ENCODE assay signal across 25 cellular contexts in the genomic region with DNA sequence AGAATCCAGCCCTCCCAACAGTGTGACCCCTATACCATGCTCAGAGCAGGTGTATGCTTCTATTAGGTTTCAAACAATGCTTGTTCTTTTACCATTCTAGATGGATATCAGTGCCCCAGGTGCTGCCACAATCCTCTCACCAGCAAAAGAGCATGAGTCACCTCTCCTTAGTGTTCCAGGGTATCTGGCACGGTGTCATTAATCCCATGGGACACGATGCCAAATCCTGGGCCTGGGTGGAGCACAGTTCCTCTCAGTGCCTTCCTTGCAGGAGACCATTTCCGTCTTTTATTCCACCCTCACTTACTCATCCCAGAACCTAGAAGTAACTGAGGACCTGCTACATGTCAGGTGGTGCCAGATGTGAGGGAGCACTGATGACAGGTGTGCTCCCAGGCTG. TPM values are rescaled to one million over a fixed set of nuclear protein-coding genes. Genes with fewer than 3 reads are reported as not detected.
DNase-seq lines count a peak whose midpoint lies in the region; ATAC-seq and TF ChIP-seq lines count a peak whose summit lies in the region.
"Had no signal": no experiment of that assay in that cellular context is flagged by ENCODE, and none has a peak within 500 bp of the region (broad histone marks: within the 10 kb centered on the region; RNA-seq: fewer than 3 reads in every experiment).

No MANE protein-coding gene starts in this region.

- no peaks in the 10 kb centered on the region for H3K36me3 Mint-ChIP-seq in activated CD8-positive, alpha-beta memory T cell treated with anti-CD3 and anti-CD28 coated beads, Interleukin-2, amount 10 ng/mL, durations not matched to agents 7 days and 5 days
- H3K36me3 Mint-ChIP-seq: CD4-positive, CD25-positive, alpha-beta regulatory T cell had no signal

- no peak overlapping the region for H3K27ac ChIP-seq in PC-9
- H3K27ac ChIP-seq: tibial nerve had no signal

- no peaks in the 10 kb centered on the region for H3K9me2 ChIP-seq in PC-9 (ENCODE audit: insufficient read depth)

- no peaks in the 10 kb centered on the region for H3K4me1 Mint-ChIP-seq in activated CD8-positive, alpha-beta memory T cell treated with anti-CD3 and anti-CD28 coated beads, Interleukin-2, amount 10 ng/mL, durations not matched to agents 7 days and 5 days
- H3K4me1 Mint-ChIP-seq: activated B cell treated with CpG ODN at 0.5 μM for 24 hours had no signal

- ATAC-seq in activated CD8-positive, alpha-beta memory T cell treated with anti-CD3 and anti-CD28 coated beads, Interleukin-2, amount 10 ng/mL, durations not matched to agents 7 days and 5 days, result no peak
- no peak for ATAC-seq in GM18907 (IDR thresholded peaks at IDR 0.05; ENCODE audit: unreplicated experiment)
- ATAC-seq in GM21825 (IDR thresholded peaks at IDR 0.05; ENCODE audit: unreplicated experiment), result no peak
- ATAC-seq: left lobe of liver, sciatic nerve had no signal

- TF ChIP-seq CTCF in PC-9 (conservative IDR thresholded peaks at IDR 0.05) (no peak), kidney epithelial cell (IDR thresholded peaks at IDR 0.05; ENCODE audit: insufficient read depth, low read length, poor library complexity, severe bottlenecking) (no peak)

- H3K4me1 ChIP-seq in PC-9 (replicated peaks; ENCODE audit: insufficient read depth), result peaks cover 5% of the 10 kb centered on the region; the same call in 1 of the 2 replicates
- H3K4me1 ChIP-seq: tibial nerve had no signal

- H3F3A ChIP-seq in PC-9 (ENCODE audit: insufficient read depth, low read depth), result no peaks in the 10 kb centered on the region

- H3K4me3 ChIP-seq in PC-9 (no peak overlapping the region), kidney epithelial cell (ENCODE audit: low read depth, low read length) (no peak overlapping the region)
- H3K4me3 ChIP-seq: HAP-1, tibial nerve had no signal

- intact Hi-C loops in PC-9 (cut with micrococcal nuclease; ENCODE audit: unreplicated experiment), result no loop called here

- H3K4me3 Mint-ChIP-seq in activated CD8-positive, alpha-beta memory T cell treated with anti-CD3 and anti-CD28 coated beads, Interleukin-2, amount 10 ng/mL, durations not matched to agents 7 days and 5 days, result no peak overlapping the region
- H3K4me3 Mint-ChIP-seq: activated B cell treated with CpG ODN at 0.5 μM for 24 hours; CD4-positive, CD25-positive, alpha-beta regulatory T cell had no signal

- DNase-seq in activated CD8-positive, alpha-beta memory T cell treated with anti-CD3 and anti-CD28 coated beads, Interleukin-2, amount 50 U/mL, for 48 hours, result peak; percentile 37
- no peak for DNase-seq in activated CD8-positive, alpha-beta memory T cell treated with anti-CD3 and anti-CD28 coated beads, Interleukin-2, amount 10 ng/mL, durations not matched to agents 7 days and 5 days
- DNase-seq in PC-9, result peak; percentile 66 to 68
- peak; percentile 1 for DNase-seq in kidney epithelial cell (ENCODE audit: low read depth)
- no peak for DNase-seq in T1000 (lab: John Stamatoyannopoulos, UW)
- DNase-seq in effector CD4-positive, alpha-beta T cell, result no peak
- DNase-seq: activated B cell treated with CpG ODN at 0.5 μM for 24 hours; CD4-positive, CD25-positive, alpha-beta regulatory T cell; EL; erythroblast; KBM-7; NCI-H1092; SIG-M5; stimulated activated naive CD4-positive, alpha-beta T cell treated with Interleukin-2 at 50 U/mL for 16 hours had no signal

- H3K27ac Mint-ChIP-seq in activated CD8-positive, alpha-beta memory T cell treated with anti-CD3 and anti-CD28 coated beads, Interleukin-2, amount 10 ng/mL, durations not matched to agents 7 days and 5 days, result no peak overlapping the region
- H3K27ac Mint-ChIP-seq: activated B cell treated with CpG ODN at 0.5 μM for 24 hours; activated T-helper 2 cell treated with anti-CD3 and anti-CD28 coated beads, Interferon-gamma antibody, Interleukin-2, Interleukin-4, amounts not matched to agents 10 μg/mL and 5 μg/mL and 100 μg/mL, durations not matched to agents 14 hours and 24 hours and 36 hours; CD4-positive, CD25-positive, alpha-beta regulatory T cell had no signal

- POLR2A ChIA-PET in PC-9 (lab: Charles Lee; ENCODE audit: unreplicated experiment), result no interaction called here

- H3K9me3 ChIP-seq in PC-9 (ENCODE audit: insufficient read depth, low read depth), result no peaks in the 10 kb centered on the region
- H3K9me3 ChIP-seq: HAP-1 had no signal

- BruUV-seq in PC-9 (replicated peaks; lab: Mats Ljungman, UMichigan), result no TSS peak

- H3K27me3 Mint-ChIP-seq in activated CD8-positive, alpha-beta memory T cell treated with anti-CD3 and anti-CD28 coated beads, Interleukin-2, amount 10 ng/mL, durations not matched to agents 7 days and 5 days, result peaks cover 17% of the 10 kb centered on the region

- no peaks in the 10 kb centered on the region for H3K79me2 ChIP-seq in PC-9 (ENCODE audit: low read depth)

- H3K36me3 ChIP-seq in PC-9 (ENCODE audit: low read depth), result no peaks in the 10 kb centered on the region
- H3K36me3 ChIP-seq in kidney epithelial cell (ENCODE audit: control insufficient read depth, insufficient read depth, low read length), result no peaks in the 10 kb centered on the region
- H3K36me3 ChIP-seq: HAP-1, tibial nerve had no signal

- H2AFZ ChIP-seq in PC-9, result no peak overlapping the region

- H3K9me3 Mint-ChIP-seq in activated CD8-positive, alpha-beta memory T cell treated with anti-CD3 and anti-CD28 coated beads, Interleukin-2, amount 10 ng/mL, durations not matched to agents 7 days and 5 days (ENCODE audit: low read depth), result peaks cover 2% of the 10 kb centered on the region

- no peaks in the 10 kb centered on the region for H3K27me3 ChIP-seq in PC-9 (ENCODE audit: insufficient read depth, low read depth)
- no peaks in the 10 kb centered on the region for H3K27me3 ChIP-seq in kidney epithelial cell (ENCODE audit: control insufficient read depth, insufficient read depth, low read length)
- H3K27me3 ChIP-seq: tibial nerve had no signal

- H4K20me1 ChIP-seq in PC-9 (ENCODE audit: insufficient read depth), result no peaks in the 10 kb centered on the region

- H3K4me2 ChIP-seq in PC-9, result no peak overlapping the region; the same call in 1 of the 2 replicates

- CTCF ChIA-PET in activated CD8-positive, alpha-beta memory T cell treated with anti-CD3 and anti-CD28 coated beads, Interleukin-2, amount 10 ng/mL, durations not matched to agents 7 days and 5 days (lab: Charles Lee), result no interaction called here
- CTCF ChIA-PET in PC-9 (lab: Charles Lee), result no interaction called here

RNA-seq across cellular contexts. Expression of gene OR13J1, which starts 1.3 kb away (rescaled TPM):
- not detected for total RNA-seq in activated CD8-positive, alpha-beta memory T cell treated with anti-CD3 and anti-CD28 coated beads, Interleukin-2, amount 10 ng/mL, durations not matched to agents 7 days and 5 days
- total RNA-seq in PC-9 (2021), result not detected in 2 replicates
- total RNA-seq in kidney epithelial cell, result not detected in 2 replicates
- total RNA-seq: activated B cell treated with CpG ODN at 0.5 μM for 24 hours; activated T-helper 2 cell treated with anti-CD3 and anti-CD28 coated beads, Interferon-gamma antibody, Interleukin-2, Interleukin-4, amounts not matched to agents 10 μg/mL and 5 μg/mL and 100 μg/mL, durations not matched to agents 14 hours and 24 hours and 36 hours; cardiac septum; CD4-positive, CD25-positive, alpha-beta regulatory T cell; dermis microvascular lymphatic vessel endothelial cell; glomerular endothelial cell; left lobe of liver; sciatic nerve; T-helper 1 cell treated with Interleukin-12 subunit alpha and Interleukin-12 subunit beta and Interleukin-4 antibody, amounts not matched to agents 30 ng/mL and 1 ng/mL, for 36 hours; tibial nerve had no signal

RNA-seq across cellular contexts. Expression of gene HRCT1, which starts 34.5 kb away (rescaled TPM):
- not detected for total RNA-seq in activated CD8-positive, alpha-beta memory T cell treated with anti-CD3 and anti-CD28 coated beads, Interleukin-2, amount 10 ng/mL, durations not matched to agents 7 days and 5 days
- total RNA-seq in PC-9 (2021) (2.0 and 3.6 TPM in 2 replicates), kidney epithelial cell (0.58 TPM in 1 of 2 replicates, not detected in the other)
- total RNA-seq: activated B cell treated with CpG ODN at 0.5 μM for 24 hours; activated T-helper 2 cell treated with anti-CD3 and anti-CD28 coated beads, Interferon-gamma antibody, Interleukin-2, Interleukin-4, amounts not matched to agents 10 μg/mL and 5 μg/mL and 100 μg/mL, durations not matched to agents 14 hours and 24 hours and 36 hours; CD4-positive, CD25-positive, alpha-beta regulatory T cell; T-helper 1 cell treated with Interleukin-12 subunit alpha and Interleukin-12 subunit beta and Interleukin-4 antibody, amounts not matched to agents 30 ng/mL and 1 ng/mL, for 36 hours had no signal

RNA-seq across cellular contexts. Expression of gene SPAAR, which starts 37.8 kb away (rescaled TPM):
- total RNA-seq in activated CD8-positive, alpha-beta memory T cell treated with anti-CD3 and anti-CD28 coated beads, Interleukin-2, amount 10 ng/mL, durations not matched to agents 7 days and 5 days, result not detected
- 0.72 and 0.73 TPM in 2 replicates for total RNA-seq in PC-9 (2021)
- total RNA-seq in kidney epithelial cell, result not detected in 2 replicates
- total RNA-seq: activated B cell treated with CpG ODN at 0.5 μM for 24 hours; activated T-helper 2 cell treated with anti-CD3 and anti-CD28 coated beads, Interferon-gamma antibody, Interleukin-2, Interleukin-4, amounts not matched to agents 10 μg/mL and 5 μg/mL and 100 μg/mL, durations not matched to agents 14 hours and 24 hours and 36 hours; CD4-positive, CD25-positive, alpha-beta regulatory T cell; T-helper 1 cell treated with Interleukin-12 subunit alpha and Interleukin-12 subunit beta and Interleukin-4 antibody, amounts not matched to agents 30 ng/mL and 1 ng/mL, for 36 hours had no signal

RNA-seq across cellular contexts. Expression of gene TMEM8B, which starts 42.5 kb away (rescaled TPM):
- 1 to 10 TPM; 1.2 to 3.5 TPM for total RNA-seq in activated CD8-positive, alpha-beta memory T cell treated with anti-CD3 and anti-CD28 coated beads, Interleukin-2, amount 10 ng/mL, durations not matched to agents 7 days and 5 days
- 6.3 and 6.4 TPM in 2 replicates for total RNA-seq in PC-9 (2021)
- 5.9 and 11.5 TPM in 2 replicates for total RNA-seq in kidney epithelial cell

RNA-seq across cellular contexts. Expression of gene FAM221B, which starts 43.0 kb away (rescaled TPM):
- not detected for total RNA-seq in activated CD8-positive, alpha-beta memory T cell treated with anti-CD3 and anti-CD28 coated beads, Interleukin-2, amount 10 ng/mL, durations not matched to agents 7 days and 5 days
- not detected in 2 replicates for total RNA-seq in PC-9 (2021)
- not detected in 2 replicates for total RNA-seq in kidney epithelial cell
- total RNA-seq: activated B cell treated with CpG ODN at 0.5 μM for 24 hours; activated T-helper 2 cell treated with anti-CD3 and anti-CD28 coated beads, Interferon-gamma antibody, Interleukin-2, Interleukin-4, amounts not matched to agents 10 μg/mL and 5 μg/mL and 100 μg/mL, durations not matched to agents 14 hours and 24 hours and 36 hours; cardiac septum; CD4-positive, CD25-positive, alpha-beta regulatory T cell; dermis microvascular lymphatic vessel endothelial cell; glomerular endothelial cell; left lobe of liver; sciatic nerve; T-helper 1 cell treated with Interleukin-12 subunit alpha and Interleukin-12 subunit beta and Interleukin-4 antibody, amounts not matched to agents 30 ng/mL and 1 ng/mL, for 36 hours; tibial nerve had no signal

Comparison
In these comparisons a context has a peak if more than half of its experiments do, and no peak if none do; other contexts are left out.
1. DNase-seq: peak in activated CD8-positive, alpha-beta memory T cell treated with anti-CD3 and anti-CD28 coated beads, Interleukin-2, amount 50 U/mL, for 48 hours (single experiment), PC-9 (2 of 2) and kidney epithelial cell (single experiment); none in activated CD8-positive, alpha-beta memory T cell treated with anti-CD3 and anti-CD28 coated beads, Interleukin-2, amount 10 ng/mL, durations not matched to agents 7 days and 5 days (single experiment), T1000 (single experiment) and effector CD4-positive, alpha-beta T cell (single experiment).